12 cellular contexts compared by ENCODE assay signal in the genomic region with DNA sequence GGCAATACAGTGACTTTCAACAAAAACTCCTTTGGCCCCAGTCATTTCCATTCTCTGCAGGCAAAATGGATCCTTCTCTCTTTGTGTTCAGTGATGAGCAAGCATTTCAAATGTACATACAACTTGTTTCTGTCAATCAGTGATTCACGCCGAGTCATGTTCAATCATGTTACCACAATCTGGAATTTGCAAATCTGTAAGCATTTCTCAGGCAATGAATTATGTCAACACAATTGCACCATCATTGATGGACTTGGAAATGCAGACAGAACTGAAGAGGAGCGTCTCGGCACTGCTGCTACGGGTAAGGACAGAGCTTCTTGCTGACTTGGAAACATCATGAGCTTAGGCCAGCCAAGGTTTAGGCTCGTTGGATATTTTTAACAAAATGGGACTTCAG.
DNase-seq lines count a peak whose midpoint lies in the region; ATAC-seq and TF ChIP-seq lines count a peak whose summit lies in the region.
"Had no signal": no experiment of that assay in that cellular context is flagged by ENCODE, and none has a peak within 500 bp of the region (broad histone marks: within the 10 kb centered on the region; RNA-seq: fewer than 3 reads in every experiment).

No MANE protein-coding gene starts in this region.

- no peak overlapping the region for H3K4me2 ChIP-seq in neural progenitor cell

- H3K79me2 ChIP-seq in neural progenitor cell (ENCODE audit: low read depth): no peaks in the 10 kb centered on the region

- peaks cover 8% of the 10 kb centered on the region for H3F3A ChIP-seq in neural progenitor cell (ENCODE audit: low read depth)

- no peak overlapping the region for H3K4me3 Mint-ChIP-seq in neural progenitor cell

- H3K36me3 Mint-ChIP-seq in neural progenitor cell: peaks cover 8% of the 10 kb centered on the region

- H3K27ac Mint-ChIP-seq in neural progenitor cell: no peak overlapping the region

- no peak overlapping the region for H3K27ac ChIP-seq in neural progenitor cell
- H3K27ac ChIP-seq: sigmoid colon had no signal

- in situ Hi-C loops in astrocyte of the cerebellum (cut with HindIII; ENCODE audit: low sequenced_read_pairs): no loop called here

- no peaks in the 10 kb centered on the region for H3K27me3 ChIP-seq in neural progenitor cell
- H3K27me3 ChIP-seq: sigmoid colon had no signal

- H3K36me3 ChIP-seq in neural progenitor cell: no peaks in the 10 kb centered on the region
- H3K36me3 ChIP-seq: HAP-1, sigmoid colon had no signal

- no peak overlapping the region for H2AFZ ChIP-seq in neural progenitor cell (replicated peaks)

- H3K4me3 ChIP-seq in AG10803 (ENCODE audit: low read length) (no peak overlapping the region), astrocyte of the cerebellum (ENCODE audit: low read depth, low read length) (no peak overlapping the region), neural progenitor cell (no peak overlapping the region)
- H3K4me3 ChIP-seq: HAP-1, lung, sigmoid colon had no signal

- DNase-seq in AG10803 (ENCODE audit: low read depth): peak; percentile 92
- DNase-seq in M059J (ENCODE audit: low read depth): peak; percentile 95
- DNase-seq in astrocyte of the cerebellum (ENCODE audit: low read depth): peak; percentile 50
- peak; percentile 98 for DNase-seq in kidney tubule cell (ENCODE audit: low spot score)
- DNase-seq in hippocampal formation (lab: John Stamatoyannopoulos, UW): no peak
- no peak for DNase-seq in neural progenitor cell (ENCODE audit: low spot score)
- DNase-seq in activated CD4-positive, alpha-beta T cell treated with anti-CD3 and anti-CD28 coated beads, Interleukin-2, amount 50 U/mL, for 4 hours: no peak
- DNase-seq: activated CD4-positive, alpha-beta T cell treated with anti-CD3 and anti-CD28 coated beads for 4 hours; sigmoid colon had no signal

- no peaks in the 10 kb centered on the region for H3K9me3 ChIP-seq in neural progenitor cell (ENCODE audit: low read depth)
- H3K9me3 ChIP-seq: HAP-1 had no signal

- peaks cover 26% of the 10 kb centered on the region for H3K9me3 Mint-ChIP-seq in neural progenitor cell

- peaks cover 5% of the 10 kb centered on the region for H3K27me3 Mint-ChIP-seq in neural progenitor cell (ENCODE audit: insufficient read depth, low read depth)

- no peaks in the 10 kb centered on the region for H4K20me1 ChIP-seq in neural progenitor cell (ENCODE audit: low read depth)

- peaks cover 16% of the 10 kb centered on the region for H3K4me1 ChIP-seq in neural progenitor cell
- H3K4me1 ChIP-seq: HAP-1, sigmoid colon had no signal

- ATAC-seq in GM19463 (IDR thresholded peaks at IDR 0.05; ENCODE audit: unreplicated experiment): no peak

- H3K4me1 Mint-ChIP-seq in neural progenitor cell: peaks cover 41% of the 10 kb centered on the region

- TF ChIP-seq CTCF in AG10803 (conservative IDR thresholded peaks at IDR 0.05; ENCODE audit: low read length) (no peak), astrocyte of the cerebellum (IDR thresholded peaks at IDR 0.05; ENCODE audit: low read depth, low read length, missing control alignments) (no peak), neural progenitor cell (IDR thresholded peaks at IDR 0.05) (no peak)

- no peak overlapping the region for H3K9ac ChIP-seq in neural progenitor cell

Comparison
In these comparisons a context has a peak if more than half of its experiments do, and no peak if none do; other contexts are left out.
1. DNase-seq: peak in AG10803 (single experiment), M059J (single experiment), astrocyte of the cerebellum (single experiment) and kidney tubule cell (single experiment); none in hippocampal formation (0 of 2), neural progenitor cell (single experiment) and activated CD4-positive, alpha-beta T cell treated with anti-CD3 and anti-CD28 coated beads, Interleukin-2, amount 50 U/mL, for 4 hours (0 of 2).